Comparison of ENCODE assay signal across 1 cellular context in genomic region chr6:75243333-75244062, GRCh38.
TF ChIP-seq lines count a peak whose summit lies in the region.

TSS of gene COX7A2 (minus strand) at chr6:75243801. CDS start at chr6:75243734, 67 bp downstream.

TF ChIP-seq in K562, 482 proteins besides CTCF, POLR2A, EP300 and RAD21 (continued from another document and continues in another):
- TF ChIP-seq THAP12 (CRISPR knock-in tag; IDR thresholded peaks at IDR 0.05) (peak; percentile 95), BHLHE40 (IDR thresholded peaks at IDR 0.05; ENCODE audit: low read length) (peak; percentile 94), ERF (CRISPR knock-in tag; IDR thresholded peaks at IDR 0.05) (peak; percentile 67; the same call in 1 of the 2 replicates), CEBPB (tag; IDR thresholded peaks at IDR 0.05) (peak; percentile 74), ARID1B (IDR thresholded peaks at IDR 0.05) (peak; percentile 37; the same call in 1 of the 2 replicates), HDAC2 (IDR thresholded peaks at IDR 0.05) (peak; percentile 51; the same call in 1 of the 2 replicates), ZC3H4 (CRISPR knock-in tag; IDR thresholded peaks at IDR 0.05; ENCODE audit: borderline replicate concordance) (no peak), FOXK2 (conservative IDR thresholded peaks at IDR 0.05 in 1 of 2, IDR thresholded peaks at IDR 0.05 in 1 of 2; ENCODE audit: low read depth in 2 of 2) (peak; percentile 62 to 78; a peak in 3 of 4 replicates), PURB (CRISPR knock-in tag; IDR thresholded peaks at IDR 0.05; ENCODE audit: low read depth) (no peak), NFIC (IDR thresholded peaks at IDR 0.05) (peak; percentile 40), FOXM1 (IDR thresholded peaks at IDR 0.05; ENCODE audit: low read depth) (peak; percentile 73), FOXM1 (CRISPR knock-in tag; IDR thresholded peaks at IDR 0.05; ENCODE audit: low read depth) (no peak), ZNF766 (CRISPR knock-in tag; conservative IDR thresholded peaks at IDR 0.05) (peak; percentile 25; the same call in 1 of the 2 replicates), NR4A1 (CRISPR knock-in tag; IDR thresholded peaks at IDR 0.05) (no peak), NR4A1 (tag; IDR thresholded peaks at IDR 0.05) (0 out of 2 replicates have a peak, but pooled peaks have one; percentile 51), MBD1 (CRISPR knock-in tag; IDR thresholded peaks at IDR 0.05) (peak; percentile 80; the same call in 1 of the 2 replicates), NKRF (IDR thresholded peaks at IDR 0.05; ENCODE audit: borderline replicate concordance) (peak; percentile 72; the same call in 1 of the 2 replicates), JUND (IDR thresholded peaks at IDR 0.05; ENCODE audit: borderline replicate concordance, low read depth, low read length) (peak; percentile 74), JUND (tag; IDR thresholded peaks at IDR 0.05; ENCODE audit: borderline replicate concordance, low read depth, low read length) (no peak), NFATC3 (IDR thresholded peaks at IDR 0.05) (0 out of 2 replicates have a peak, but pooled peaks have one; percentile 57), USF1 (CRISPR knock-in tag; IDR thresholded peaks at IDR 0.05) (peak; percentile 56; the same call in 1 of the 2 replicates), PHF8 (IDR thresholded peaks at IDR 0.05; ENCODE audit: borderline replicate concordance, low read length) (peak; percentile 96), PCBP1 (IDR thresholded peaks at IDR 0.05; ENCODE audit: low read depth, low read length, poor library complexity, severe bottlenecking) (no peak), RCOR1 (IDR thresholded peaks at IDR 0.05; ENCODE audit: borderline replicate concordance in 1 of 2, low read depth in 2 of 2, low read length in 2 of 2) (peak in 1 of 2 experiments; percentile 71; a peak in 1 of 4 replicates), POLR2B (IDR thresholded peaks at IDR 0.05; ENCODE audit: low read depth, partially characterized antibody) (peak; percentile 97), TFE3 (CRISPR knock-in tag; IDR thresholded peaks at IDR 0.05) (peak; percentile 74), RAD51 (IDR thresholded peaks at IDR 0.05; ENCODE audit: borderline replicate concordance, low read depth) (peak; percentile 50; the same call in 1 of the 2 replicates), OTX1 (CRISPR knock-in tag; IDR thresholded peaks at IDR 0.05) (0 out of 2 replicates have a peak, but pooled peaks have one; percentile 34), XRCC5 (IDR thresholded peaks at IDR 0.05; ENCODE audit: low read depth, low read length) (0 out of 2 replicates have a peak, but pooled peaks have one; percentile 66), ARID4B (CRISPR knock-in tag; IDR thresholded peaks at IDR 0.05) (peak; percentile 45; the same call in 1 of the 2 replicates), JUN (IDR thresholded peaks at IDR 0.05; ENCODE audit: borderline replicate concordance, low read depth, low read length) (peak; percentile 27; the same call in 1 of the 2 replicates), JUN (CRISPR knock-in tag; IDR thresholded peaks at IDR 0.05; ENCODE audit: borderline replicate concordance) (0 out of 2 replicates have a peak, but pooled peaks have one; percentile 63), RBFOX2 (IDR thresholded peaks at IDR 0.05; ENCODE audit: low read depth, low read length) (peak; percentile 85), ATF7 (IDR thresholded peaks at IDR 0.05) (peak; percentile 87), ZBTB8A (IDR thresholded peaks at IDR 0.05; ENCODE audit: partially characterized antibody) (no peak), POLR2G (IDR thresholded peaks at IDR 0.05; ENCODE audit: low read depth, low read length) (peak; percentile 75), NCOA6 (IDR thresholded peaks at IDR 0.05) (no peak), TEAD4 (IDR thresholded peaks at IDR 0.05; ENCODE audit: low read length) (peak; percentile 47), TEAD4 (CRISPR knock-in tag; IDR thresholded peaks at IDR 0.05; ENCODE audit: borderline replicate concordance) (no peak), NBN (IDR thresholded peaks at IDR 0.05; ENCODE audit: low read depth) (peak; percentile 73; the same call in 1 of the 2 replicates), NCOA1 (IDR thresholded peaks at IDR 0.05; ENCODE audit: low read depth) (peak; percentile 51), PHF20 (IDR thresholded peaks at IDR 0.05; ENCODE audit: partially characterized antibody) (peak; percentile 91), RNF2 (IDR thresholded peaks at IDR 0.05) (0 out of 2 replicates have a peak, but pooled peaks have one; percentile 17), NFRKB (IDR thresholded peaks at IDR 0.05; ENCODE audit: low read depth) (peak; percentile 88; the same call in 1 of the 2 replicates), POLR2H (tag; IDR thresholded peaks at IDR 0.05; ENCODE audit: low read depth) (peak; percentile 93), ZNF785 (CRISPR knock-in tag; IDR thresholded peaks at IDR 0.05) (no peak), SAP30 (IDR thresholded peaks at IDR 0.05; ENCODE audit: borderline replicate concordance, insufficient read depth, low read depth, low read length, poor library complexity, severe bottlenecking) (peak; percentile 49), AFF1 (IDR thresholded peaks at IDR 0.05; ENCODE audit: low read depth in 1 of 2, partially characterized antibody in 2 of 2) (peak; percentile 9 to 74)
